ENCODE assay signal across 11 cellular contexts in genomic region chr13:27183561-27184147, GRCh38. TPM values are rescaled to one million over a fixed set of nuclear protein-coding genes. Genes with fewer than 3 reads are reported as not detected.
DNase-seq lines count a peak whose midpoint lies in the region; ATAC-seq and TF ChIP-seq lines count a peak whose summit lies in the region.
"Had no signal": no experiment of that assay in that cellular context is flagged by ENCODE, and none has a peak within 500 bp of the region (broad histone marks: within the 10 kb centered on the region; RNA-seq: fewer than 3 reads in every experiment).

No MANE protein-coding gene starts in this region.

- DNase-seq in activated CD8-positive, alpha-beta memory T cell treated with anti-CD3 and anti-CD28 coated beads, Interleukin-2, amount 50 U/mL, for 48 hours, result peak; percentile 25
- no peak for DNase-seq in activated CD8-positive, alpha-beta memory T cell treated with anti-CD3 and anti-CD28 coated beads for 24 hours
- DNase-seq in brain microvascular endothelial cell (no peak), left lobe of liver (ENCODE audit: low spot score) (peak; percentile 85)
- no peak for DNase-seq in stimulated activated naive CD4-positive, alpha-beta T cell treated with Interleukin-2 at 50 U/mL for 16 hours (lab: John Stamatoyannopoulos, UW)
- DNase-seq: activated CD4-positive, CD25-positive, alpha-beta regulatory T cell; activated naive CD4-positive, alpha-beta T cell treated with anti-CD3 and anti-CD28 coated beads, Interleukin-2, amount 10 ng/mL, durations not matched to agents 7 days and 5 days; NCI-H2171 had no signal

- peaks cover 8% of the 10 kb centered on the region for H3K4me1 ChIP-seq in stomach smooth muscle (ENCODE audit: control insufficient read depth, insufficient read depth, low read length)

- TF ChIP-seq CTCF in brain microvascular endothelial cell (IDR thresholded peaks at IDR 0.05; ENCODE audit: low read depth, low read length, missing control alignments), result no peak

- no peak overlapping the region for H3K4me3 ChIP-seq in brain microvascular endothelial cell (ENCODE audit: low read depth, low read length)
- no peak overlapping the region for H3K4me3 ChIP-seq in stomach smooth muscle (ENCODE audit: low read length in 2 of 2)

- in situ Hi-C loops in brain microvascular endothelial cell (cut with HindIII; ENCODE audit: low pct_ligation_motif_present, low sequenced_read_pairs), result no loop called here

- ATAC-seq in left lobe of liver, result peak; percentile 85
- no peak for ATAC-seq in HG03460 (IDR thresholded peaks at IDR 0.05; ENCODE audit: unreplicated experiment)
- no peak for ATAC-seq in GM18861 (IDR thresholded peaks at IDR 0.05; ENCODE audit: unreplicated experiment)

- no peak overlapping the region for H3K9ac ChIP-seq in stomach smooth muscle (ENCODE audit: low read length in 2 of 2)

- H3K27me3 ChIP-seq in brain microvascular endothelial cell (replicated peaks) (no peaks in the 10 kb centered on the region), stomach smooth muscle (ENCODE audit: control insufficient read depth in 1 of 2, insufficient read depth in 2 of 2, low read length in 2 of 2) (no peaks in the 10 kb centered on the region)

- H3K9me3 ChIP-seq in stomach smooth muscle (ENCODE audit: control insufficient read depth in 2 of 2, low read length in 2 of 2), result no peaks in the 10 kb centered on the region

- H3K36me3 ChIP-seq in brain microvascular endothelial cell (replicated peaks) (no peaks in the 10 kb centered on the region), stomach smooth muscle (ENCODE audit: control insufficient read depth in 2 of 2, insufficient read depth in 2 of 2, low read length in 2 of 2) (no peaks in the 10 kb centered on the region)

- H3K27ac ChIP-seq in brain microvascular endothelial cell (peak overlapping the region; percentile 24), stomach smooth muscle (ENCODE audit: low read length) (peak overlapping the region; percentile 11)

RNA-seq across cellular contexts. Expression of gene USP12, which starts 12.0 kb away (rescaled TPM):
- total RNA-seq in left lobe of liver, result 11.5 TPM

Comparison
In these comparisons a context has a peak if more than half of its experiments do, and no peak if none do; other contexts are left out.
1. DNase-seq: peak in activated CD8-positive, alpha-beta memory T cell treated with anti-CD3 and anti-CD28 coated beads, Interleukin-2, amount 50 U/mL, for 48 hours (single experiment) and left lobe of liver (single experiment); none in activated CD8-positive, alpha-beta memory T cell treated with anti-CD3 and anti-CD28 coated beads for 24 hours (single experiment), brain microvascular endothelial cell (single experiment) and stimulated activated naive CD4-positive, alpha-beta T cell treated with Interleukin-2 at 50 U/mL for 16 hours (single experiment).